Comparison of ENCODE assay signal across 25 cellular contexts in genomic region chr2:241818229-241818942, GRCh38. TPM values are rescaled to one million over a fixed set of nuclear protein-coding genes. Genes with fewer than 3 reads are reported as not detected.
DNase-seq lines count a peak whose midpoint lies in the region; ATAC-seq and TF ChIP-seq lines count a peak whose summit lies in the region.
"Had no signal": no experiment of that assay in that cellular context is flagged by ENCODE, and none has a peak within 500 bp of the region (broad histone marks: within the 10 kb centered on the region; RNA-seq: fewer than 3 reads in every experiment).

No MANE protein-coding gene starts in this region.

- no peak overlapping the region for H3K4me3 ChIP-seq in right cardiac atrium (ENCODE audit: low read length)
- H3K4me3 ChIP-seq in endodermal cell (ENCODE audit: low read length): no peak overlapping the region
- H3K4me3 ChIP-seq in mucosa of descending colon: no peak overlapping the region
- H3K4me3 ChIP-seq in upper lobe of right lung: no peak overlapping the region
- H3K4me3 ChIP-seq: cardiac muscle cell, dorsolateral prefrontal cortex, lung, SK-N-MC, vagina had no signal

- peaks cover 8% of the 10 kb centered on the region for H3K4me1 Mint-ChIP-seq in endodermal cell
- peaks cover 8 to 27% (median 14%) of the 10 kb centered on the region in 4 donors for H3K4me1 Mint-ChIP-seq in naive thymus-derived CD8-positive, alpha-beta T cell

- POLR2A ChIA-PET in naive thymus-derived CD8-positive, alpha-beta T cell (lab: Charles Lee): no interaction called here

- H3K9me3 ChIP-seq in right cardiac atrium (ENCODE audit: control insufficient read depth, low read length): no peaks in the 10 kb centered on the region
- H3K9me3 ChIP-seq in endodermal cell (ENCODE audit: control insufficient read depth, low read length): peaks cover 10% of the 10 kb centered on the region
- no peaks in the 10 kb centered on the region for H3K9me3 ChIP-seq in mucosa of descending colon
- no peaks in the 10 kb centered on the region for H3K9me3 ChIP-seq in upper lobe of right lung
- H3K9me3 ChIP-seq: vagina had no signal

- H3K27me3 Mint-ChIP-seq in endodermal cell (ENCODE audit: insufficient read depth): peaks cover 2% of the 10 kb centered on the region
- peaks cover 0 to 8% (median 0%) of the 10 kb centered on the region in 5 donors for H3K27me3 Mint-ChIP-seq in naive thymus-derived CD8-positive, alpha-beta T cell

- H3K36me3 ChIP-seq in endodermal cell (ENCODE audit: control insufficient read depth, insufficient read depth, low read length): no peaks in the 10 kb centered on the region
- no peaks in the 10 kb centered on the region for H3K36me3 ChIP-seq in mucosa of descending colon (ENCODE audit: low read depth)
- H3K36me3 ChIP-seq in upper lobe of right lung: no peaks in the 10 kb centered on the region
- H3K36me3 ChIP-seq: cardiac muscle cell, vagina had no signal

- no peaks in the 10 kb centered on the region for H3K4me1 ChIP-seq in right cardiac atrium (ENCODE audit: control insufficient read depth, insufficient read depth, low read length)
- H3K4me1 ChIP-seq in endodermal cell (ENCODE audit: control insufficient read depth, insufficient read depth, low read length): no peaks in the 10 kb centered on the region
- peaks cover 15% of the 10 kb centered on the region for H3K4me1 ChIP-seq in mucosa of descending colon (ENCODE audit: low read depth)
- H3K4me1 ChIP-seq in upper lobe of right lung: no peaks in the 10 kb centered on the region
- H3K4me1 ChIP-seq: vagina had no signal

- no peak overlapping the region for H3K27ac Mint-ChIP-seq in endodermal cell
- no peak overlapping the region for H3K27ac Mint-ChIP-seq in naive thymus-derived CD8-positive, alpha-beta T cell
- H3K27ac Mint-ChIP-seq: activated naive CD4-positive, alpha-beta T cell treated with anti-CD3 and anti-CD28 coated beads for 36 hours; activated T-cell treated with anti-CD3 and anti-CD28 coated beads, Interleukin-2, amount 50 U/mL, for 24 hours had no signal

- H3K36me3 Mint-ChIP-seq in endodermal cell (ENCODE audit: low read depth): no peaks in the 10 kb centered on the region
- H3K36me3 Mint-ChIP-seq in naive thymus-derived CD8-positive, alpha-beta T cell: no peaks in the 10 kb centered on the region

- DNase-seq in right cardiac atrium (peak in 2 of 3 donors; percentile 9 to 60), left ventricle myocardium superior (no peak), endodermal cell (peak; percentile 17), mucosa of descending colon (peak in 2 of 3 donors; percentile 29 to 51), upper lobe of right lung (peak; percentile 55), NCI-H2081 (lab: John Stamatoyannopoulos, UW) (no peak)
- DNase-seq in naive thymus-derived CD8-positive, alpha-beta T cell: no peak
- no peak for DNase-seq in activated CD4-positive, CD25-positive, alpha-beta regulatory T cell treated with anti-CD3 and anti-CD28 coated beads, Interleukin-2, amount 50 U/mL, for 72 hours
- DNase-seq: activated naive CD4-positive, alpha-beta T cell treated with anti-CD3 and anti-CD28 coated beads for 36 hours; activated T-cell treated with anti-CD3 and anti-CD28 coated beads, Interleukin-2, amount 50 U/mL, for 24 hours; DMS 273 treated with DMSO at 0.1 percent for 48 hours; KG1; NCI-H1436 treated with DMSO at 0.1 percent for 48 hours; NCI-H2171 treated with DMSO at 0.1 percent for 48 hours; NCI-H526 treated with DMSO at 0.1 percent for 48 hours; nucleus accumbens; T-helper 2 cell had no signal

- TF ChIP-seq CTCF in endodermal cell (conservative IDR thresholded peaks at IDR 0.05) (no peak), mucosa of descending colon (IDR thresholded peaks at IDR 0.05) (no peak), upper lobe of right lung (IDR thresholded peaks at IDR 0.05) (no peak)

- ATAC-seq in right cardiac atrium: no peak
- no peak for ATAC-seq in left ventricle myocardium superior
- peak; percentile 2 for ATAC-seq in mucosa of descending colon
- no peak for ATAC-seq in upper lobe of right lung
- no peak for ATAC-seq in naive thymus-derived CD8-positive, alpha-beta T cell
- ATAC-seq: HCT116 had no signal

- H3K9ac ChIP-seq in endodermal cell (ENCODE audit: extremely low read depth, low read length, poor library complexity, severe bottlenecking): no peak overlapping the region

- no peak overlapping the region for H3K4me3 Mint-ChIP-seq in endodermal cell
- H3K4me3 Mint-ChIP-seq in naive thymus-derived CD8-positive, alpha-beta T cell: no peak overlapping the region
- H3K4me3 Mint-ChIP-seq: activated naive CD4-positive, alpha-beta T cell treated with anti-CD3 and anti-CD28 coated beads for 36 hours; activated T-cell treated with anti-CD3 and anti-CD28 coated beads, Interleukin-2, amount 50 U/mL, for 24 hours had no signal

- no peak overlapping the region for H3K27ac ChIP-seq in right cardiac atrium (ENCODE audit: low read length)
- H3K27ac ChIP-seq in endodermal cell (ENCODE audit: low read depth, low read length): no peak overlapping the region
- H3K27ac ChIP-seq in upper lobe of right lung: no peak overlapping the region
- H3K27ac ChIP-seq: cardiac muscle cell, dorsolateral prefrontal cortex, vagina, VCaP had no signal

- H3K27me3 ChIP-seq in right cardiac atrium (ENCODE audit: control insufficient read depth, insufficient read depth) (no peaks in the 10 kb centered on the region), endodermal cell (ENCODE audit: control insufficient read depth, insufficient read depth, low read length, poor library complexity, severe bottlenecking) (peaks cover 7% of the 10 kb centered on the region), upper lobe of right lung (peaks cover 5% of the 10 kb centered on the region)
- H3K27me3 ChIP-seq: cardiac muscle cell, vagina had no signal

- intact Hi-C loops in right cardiac atrium (cut with DNase I): no loop called here
- intact Hi-C loops in left ventricle myocardium superior (cut with micrococcal nuclease): no loop called here
- intact Hi-C loops in mucosa of descending colon (cut with DNase I, micrococcal nuclease): no loop called here
- intact Hi-C loops in upper lobe of right lung (cut with DNase I): no loop called here

- WGBS in right cardiac atrium: 81% methylated on average over 25 of the region's 25 CpGs
- 90 to 97% methylated on average over 16 to 25 of the region's 25 CpGs for WGBS in endodermal cell (ENCODE audit: insufficient coverage in 1 of 2, insufficient read length in 1 of 2), 2 experiments

- H3K9me3 Mint-ChIP-seq in endodermal cell: peaks cover 6% of the 10 kb centered on the region
- peaks cover 0 to 3% (median 0%) of the 10 kb centered on the region in 9 donors for H3K9me3 Mint-ChIP-seq in naive thymus-derived CD8-positive, alpha-beta T cell
- H3K9me3 Mint-ChIP-seq: activated naive CD4-positive, alpha-beta T cell treated with anti-CD3 and anti-CD28 coated beads for 36 hours; activated T-cell treated with anti-CD3 and anti-CD28 coated beads, Interleukin-2, amount 50 U/mL, for 24 hours had no signal

RNA-seq across cellular contexts. Expression of gene NEU4, which starts 9.4 kb away (rescaled TPM):
- total RNA-seq in right cardiac atrium (1 to 10 TPM in 1 of 4 donors, under 1 TPM in 2, not detected in 1; 0.17 to 1.4 (median 0.84) TPM), left ventricle myocardium superior (0.52 TPM), endodermal cell (1 to 10 TPM; 1.2 TPM), mucosa of descending colon (10 to 100 TPM; 41.4 to 72.5 (median 71.0) TPM), upper lobe of right lung (0.23 TPM)
- 0.68 TPM for polyA plus RNA-seq in right cardiac atrium
- polyA plus RNA-seq in endodermal cell (2013, experiment 1 of 2): 0.36 TPM
- 0.70 TPM for polyA plus RNA-seq in endodermal cell (2013, experiment 2 of 2)
- total RNA-seq in naive thymus-derived CD8-positive, alpha-beta T cell: not detected
- not detected for polyA plus RNA-seq in naive thymus-derived CD8-positive, alpha-beta T cell
- total RNA-seq: activated naive CD4-positive, alpha-beta T cell treated with anti-CD3 and anti-CD28 coated beads for 36 hours; RPMI7951; vagina had no signal

RNA-seq across cellular contexts. Expression of gene PDCD1, which starts 40.3 kb away (rescaled TPM):
- 1 to 10 TPM; 5.2 to 6.8 (median 5.4) TPM for total RNA-seq in right cardiac atrium
- polyA plus RNA-seq in right cardiac atrium: 7.4 TPM
- total RNA-seq in left ventricle myocardium superior: 1.4 TPM
- under 1 TPM in 1 of 2 donors, not detected in 1; 0.20 TPM for total RNA-seq in endodermal cell
- not detected for polyA plus RNA-seq in endodermal cell (2013, experiment 1 of 2)
- polyA plus RNA-seq in endodermal cell (2013, experiment 2 of 2): not detected
- total RNA-seq in mucosa of descending colon: under 1 TPM in 2 of 3 donors, not detected in 1; 0.13 to 0.70 TPM
- total RNA-seq in upper lobe of right lung: 1.8 TPM
- total RNA-seq in naive thymus-derived CD8-positive, alpha-beta T cell: under 1 TPM; 0.23 to 0.47 TPM
- 1 to 10 TPM in 1 of 3 donors, under 1 TPM in 2; 0.15 to 6.0 (median 0.60) TPM for polyA plus RNA-seq in naive thymus-derived CD8-positive, alpha-beta T cell
- total RNA-seq: cardiac muscle cell, RPMI7951 had no signal
- polyA plus RNA-seq: cardiac muscle cell had no signal

RNA-seq across cellular contexts. Expression of gene GAL3ST2, which starts 41.8 kb away (rescaled TPM):
- under 1 TPM in 2 of 4 donors, not detected in 2; 0.23 to 0.29 TPM for total RNA-seq in right cardiac atrium
- 0.09 TPM for polyA plus RNA-seq in right cardiac atrium
- total RNA-seq in left ventricle myocardium superior: not detected
- under 1 TPM; 0.57 to 0.91 TPM for total RNA-seq in endodermal cell
- polyA plus RNA-seq in endodermal cell (2013, experiment 1 of 2): not detected
- not detected for polyA plus RNA-seq in endodermal cell (2013, experiment 2 of 2)
- 10 to 100 TPM; 15.1 to 46.5 (median 42.4) TPM for total RNA-seq in mucosa of descending colon
- not detected for total RNA-seq in upper lobe of right lung
- total RNA-seq in naive thymus-derived CD8-positive, alpha-beta T cell: not detected
- polyA plus RNA-seq in naive thymus-derived CD8-positive, alpha-beta T cell: not detected
- total RNA-seq: activated naive CD4-positive, alpha-beta T cell treated with anti-CD3 and anti-CD28 coated beads for 36 hours; RPMI7951 had no signal
- polyA plus RNA-seq: cardiac muscle cell, lung had no signal

RNA-seq across cellular contexts. Expression of gene RTP5, which starts 51.1 kb away (rescaled TPM):
- total RNA-seq in right cardiac atrium: not detected
- polyA plus RNA-seq in right cardiac atrium: 0.05 TPM
- not detected for total RNA-seq in left ventricle myocardium superior
- not detected for total RNA-seq in endodermal cell
- not detected for polyA plus RNA-seq in endodermal cell (2013, experiment 1 of 2)
- not detected for polyA plus RNA-seq in endodermal cell (2013, experiment 2 of 2)
- not detected for total RNA-seq in mucosa of descending colon
- not detected for total RNA-seq in upper lobe of right lung
- not detected for total RNA-seq in naive thymus-derived CD8-positive, alpha-beta T cell
- not detected for polyA plus RNA-seq in naive thymus-derived CD8-positive, alpha-beta T cell
- total RNA-seq: activated naive CD4-positive, alpha-beta T cell treated with anti-CD3 and anti-CD28 coated beads for 36 hours; cardiac muscle cell; RPMI7951; vagina had no signal
- polyA plus RNA-seq: cardiac muscle cell had no signal

Comparison
In these comparisons a context has a peak if more than half of its experiments do, and no peak if none do; other contexts are left out.
1. DNase-seq: peak in right cardiac atrium (2 of 3), endodermal cell (single experiment), mucosa of descending colon (2 of 3) and upper lobe of right lung (single experiment); none in left ventricle myocardium superior (single experiment), naive thymus-derived CD8-positive, alpha-beta T cell (0 of 10), activated CD4-positive, CD25-positive, alpha-beta regulatory T cell treated with anti-CD3 and anti-CD28 coated beads, Interleukin-2, amount 50 U/mL, for 72 hours (single experiment) and NCI-H2081 (0 of 2).
2. RNA of gene NEU4, which starts 9.4 kb away (total RNA-seq): 41.4 to 72.5 TPM in mucosa of descending colon; 1.2 TPM in endodermal cell, 0.17 to 1.4 TPM in right cardiac atrium, 0.52 TPM in left ventricle myocardium superior (single experiment), 0.23 TPM in upper lobe of right lung (single experiment) and not detected in naive thymus-derived CD8-positive, alpha-beta T cell; every median in the first group is over 10 times any median in the second.
3. RNA of gene GAL3ST2, which starts 41.8 kb away (total RNA-seq): 15.1 to 46.5 TPM in mucosa of descending colon; 0.57 to 0.91 TPM in endodermal cell, 0.23 to 0.29 TPM in right cardiac atrium, not detected in upper lobe of right lung (single experiment), not detected in naive thymus-derived CD8-positive, alpha-beta T cell and not detected in left ventricle myocardium superior (single experiment); every median in the first group is over 4 times any median in the second.